In genomic region chr9:135797507-135798302, GRCh38 we compare ENCODE assay signal across 9 cellular contexts.
DNase-seq lines count a peak whose midpoint lies in the region; ATAC-seq and TF ChIP-seq lines count a peak whose summit lies in the region.
"Had no signal": no experiment of that assay in that cellular context is flagged by ENCODE, and none has a peak within 500 bp of the region (broad histone marks: within the 10 kb centered on the region; RNA-seq: fewer than 3 reads in every experiment).

No MANE protein-coding gene starts in this region.

- H3K9me3 Mint-ChIP-seq in activated CD4-positive, alpha-beta memory T cell treated with anti-CD3 and anti-CD28 coated beads for 36 hours: no peaks in the 10 kb centered on the region

- TF ChIP-seq POLR2A in sigmoid colon (IDR thresholded peaks at IDR 0.05): no peak

- H3K4me3 Mint-ChIP-seq in activated CD4-positive, alpha-beta memory T cell treated with anti-CD3 and anti-CD28 coated beads for 36 hours: no peak overlapping the region

- H3K4me1 Mint-ChIP-seq in activated CD4-positive, alpha-beta memory T cell treated with anti-CD3 and anti-CD28 coated beads for 36 hours (ENCODE audit: low read depth): peaks cover 3% of the 10 kb centered on the region

- H3K27me3 ChIP-seq in sigmoid colon: no peaks in the 10 kb centered on the region
- H3K27me3 ChIP-seq: BLaER1 had no signal

- CTCF ChIA-PET in activated CD4-positive, alpha-beta memory T cell treated with anti-CD3 and anti-CD28 coated beads for 36 hours (lab: Charles Lee): interaction anchor here (0.5 to 1.5 kb wide), 3 partner anchors 33 to 325 kb away, joined by 3 to 4 read pairs (median 4); no protein-coding TSS in a partner anchor

- POLR2A ChIA-PET in activated CD4-positive, alpha-beta memory T cell treated with anti-CD3 and anti-CD28 coated beads for 36 hours (lab: Charles Lee): no interaction called here

- intact Hi-C loops in activated CD4-positive, alpha-beta memory T cell treated with anti-CD3 and anti-CD28 coated beads for 36 hours (cut with micrococcal nuclease): no loop called here
- intact Hi-C loops in sigmoid colon (cut with DNase I): no loop called here

- WGBS in sigmoid colon, 2 donors: 44 to 48% methylated on average over 24 of the region's 24 CpGs

- no peak overlapping the region for H3K27ac Mint-ChIP-seq in activated CD4-positive, alpha-beta memory T cell treated with anti-CD3 and anti-CD28 coated beads for 36 hours

- H3K27ac ChIP-seq in sigmoid colon: no peak overlapping the region
- H3K27ac ChIP-seq: BLaER1 had no signal

- H3K4me3 ChIP-seq in foreskin fibroblast (ENCODE audit: low read depth in 1 of 2, low read length in 2 of 2) (no peak overlapping the region), sigmoid colon (no peak overlapping the region)
- H3K4me3 ChIP-seq: BLaER1 had no signal

- H3K36me3 ChIP-seq in sigmoid colon: no peaks in the 10 kb centered on the region
- H3K36me3 ChIP-seq: BLaER1 had no signal

- no peak for TF ChIP-seq EP300 in sigmoid colon (IDR thresholded peaks at IDR 0.05)

- DNase-seq in NCI-H1105 treated with DMSO at 0.1 percent for 48 hours (lab: John Stamatoyannopoulos, UW) (peak; percentile 19), NCI-H1105 (lab: John Stamatoyannopoulos, UW) (no peak), M059J (ENCODE audit: low read depth) (peak; percentile 46), foreskin fibroblast (peak; percentile 41 to 79), renal cortical epithelial cell (ENCODE audit: low read depth) (peak; percentile 4), sigmoid colon (no peak)
- peak; percentile 64 for DNase-seq in activated CD4-positive, alpha-beta memory T cell treated with anti-CD3 and anti-CD28 coated beads for 36 hours

- H3K36me3 Mint-ChIP-seq in activated CD4-positive, alpha-beta memory T cell treated with anti-CD3 and anti-CD28 coated beads for 36 hours: no peaks in the 10 kb centered on the region

- no peaks in the 10 kb centered on the region for H3K4me1 ChIP-seq in sigmoid colon

- H3K27me3 Mint-ChIP-seq in activated CD4-positive, alpha-beta memory T cell treated with anti-CD3 and anti-CD28 coated beads for 36 hours: no peaks in the 10 kb centered on the region

- TF ChIP-seq CTCF in foreskin fibroblast (IDR thresholded peaks at IDR 0.05; ENCODE audit: low read depth, low read length): peak; percentile 78
- peak in 1 of 4 experiments; percentile 31 for TF ChIP-seq CTCF in sigmoid colon (IDR thresholded peaks at IDR 0.05)

- ATAC-seq in GM21737 (IDR thresholded peaks at IDR 0.05; ENCODE audit: unreplicated experiment): no peak

- no peaks in the 10 kb centered on the region for H3K9me3 ChIP-seq in sigmoid colon
- H3K9me3 ChIP-seq: BLaER1 had no signal

Comparison
In these comparisons a context has a peak if more than half of its experiments do, and no peak if none do; other contexts are left out.
1. DNase-seq: peak in NCI-H1105 treated with DMSO at 0.1 percent for 48 hours (single experiment), M059J (single experiment), activated CD4-positive, alpha-beta memory T cell treated with anti-CD3 and anti-CD28 coated beads for 36 hours (single experiment), foreskin fibroblast (2 of 2) and renal cortical epithelial cell (single experiment); none in NCI-H1105 (single experiment) and sigmoid colon (single experiment).